Comparison of ENCODE assay signal across 12 cellular contexts in the genomic region with DNA sequence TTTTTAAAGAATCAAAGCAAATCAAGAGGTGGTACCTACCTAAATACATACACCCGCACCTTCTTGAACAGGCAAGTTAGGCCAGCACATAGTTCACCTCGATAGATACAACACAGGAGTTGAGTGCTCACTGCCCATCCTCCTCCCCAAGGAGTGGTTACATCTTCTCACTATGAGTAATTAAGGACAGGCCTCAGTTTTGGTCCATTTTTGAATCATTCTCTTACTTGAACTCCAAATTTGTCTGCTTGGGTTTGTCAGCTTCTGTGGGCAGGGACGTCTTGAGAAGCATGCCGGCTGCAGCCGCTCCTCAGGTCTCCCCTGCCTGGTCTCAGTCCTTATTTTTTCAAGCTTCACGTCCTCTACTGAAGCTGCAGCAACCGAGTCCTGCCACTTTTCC.
DNase-seq lines count a peak whose midpoint lies in the region; ATAC-seq and TF ChIP-seq lines count a peak whose summit lies in the region.
"Had no signal": no experiment of that assay in that cellular context is flagged by ENCODE, and none has a peak within 500 bp of the region (broad histone marks: within the 10 kb centered on the region; RNA-seq: fewer than 3 reads in every experiment).

No MANE protein-coding gene starts in this region.

- TF ChIP-seq CTCF in GM10248 (IDR thresholded peaks at IDR 0.05; ENCODE audit: control extremely low read depth, extremely low read depth, low read depth, missing control alignments) = no peak

- intact Hi-C loops in cardiac septum (cut with DNase I) = no loop called here

- POLR2A ChIA-PET in GM10248 (lab: Yijun Ruan, JAX) = no interaction called here

- CTCF ChIA-PET in GM10248 (lab: Yijun Ruan, JAX) = interaction anchor here (1.0 to 2.2 kb wide), 10 partner anchors 9 to 214 kb away, joined by 3 to 6 read pairs (median 4); no protein-coding TSS in a partner anchor

- peak; percentile 68 for ATAC-seq in GM18873 (IDR thresholded peaks at IDR 0.05; ENCODE audit: low FRiP score, unreplicated experiment)
- ATAC-seq in HG02571 (IDR thresholded peaks at IDR 0.05; ENCODE audit: unreplicated experiment) = peak; percentile 58
- peak; percentile 62 for ATAC-seq in HG03460 (IDR thresholded peaks at IDR 0.05; ENCODE audit: unreplicated experiment)
- ATAC-seq: HCT116 had no signal

- DNase-seq in GM10248 (ENCODE audit: extremely low spot score) (peak; percentile 63), cardiac septum (ENCODE audit: low spot score) (no peak), germinal center (ENCODE audit: low spot score) (no peak), hepatic stellate cell (ENCODE audit: low spot score) (no peak), SHP77 treated with DMSO at 0.1 percent for 48 hours (lab: John Stamatoyannopoulos, UW) (no peak)
- DNase-seq: Calu3, naive B cell, NCI-H1092 had no signal
